ENCODE assay signal across 1 cellular context in the genomic region with DNA sequence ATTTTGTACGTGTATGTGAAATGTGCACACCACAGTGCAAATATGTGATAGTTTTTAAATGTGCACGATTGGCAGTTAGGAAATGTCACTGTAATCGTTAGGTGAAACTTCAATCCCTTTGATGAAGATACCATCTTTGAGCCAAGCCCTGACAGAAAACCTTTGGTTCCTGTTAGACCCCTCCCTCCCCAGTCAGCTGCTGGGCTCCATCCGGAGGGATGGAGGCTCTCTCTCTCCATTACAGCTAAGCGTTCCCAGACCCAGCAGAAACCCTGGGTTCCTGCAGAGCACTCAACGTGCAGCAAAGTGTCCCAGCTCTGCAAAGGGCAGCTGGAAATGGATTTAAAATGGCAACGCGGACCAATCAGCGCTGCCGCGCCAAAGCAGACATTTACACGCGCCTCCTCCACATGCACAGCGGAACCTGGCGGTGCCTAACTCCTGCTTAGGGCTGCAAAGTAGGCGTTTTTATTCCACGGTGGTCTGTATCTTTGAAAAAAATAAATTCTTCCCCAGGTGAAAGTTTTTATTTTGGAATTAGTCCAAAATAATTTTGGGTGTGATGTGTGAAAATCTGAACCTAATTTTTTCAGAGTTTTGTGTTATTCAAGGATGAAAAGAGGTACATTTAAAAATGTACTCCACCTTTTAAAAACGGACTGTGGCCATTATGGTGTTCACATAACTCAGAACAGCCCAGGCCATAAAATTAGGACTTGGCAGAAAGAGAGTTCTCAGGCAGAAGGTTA.
TF ChIP-seq lines count a peak whose summit lies in the region.

No MANE protein-coding gene starts in this region.

TF ChIP-seq in HepG2, 621 proteins besides CTCF, POLR2A, EP300 and RAD21 (continued from another document):
- TF ChIP-seq, protein P1, sequence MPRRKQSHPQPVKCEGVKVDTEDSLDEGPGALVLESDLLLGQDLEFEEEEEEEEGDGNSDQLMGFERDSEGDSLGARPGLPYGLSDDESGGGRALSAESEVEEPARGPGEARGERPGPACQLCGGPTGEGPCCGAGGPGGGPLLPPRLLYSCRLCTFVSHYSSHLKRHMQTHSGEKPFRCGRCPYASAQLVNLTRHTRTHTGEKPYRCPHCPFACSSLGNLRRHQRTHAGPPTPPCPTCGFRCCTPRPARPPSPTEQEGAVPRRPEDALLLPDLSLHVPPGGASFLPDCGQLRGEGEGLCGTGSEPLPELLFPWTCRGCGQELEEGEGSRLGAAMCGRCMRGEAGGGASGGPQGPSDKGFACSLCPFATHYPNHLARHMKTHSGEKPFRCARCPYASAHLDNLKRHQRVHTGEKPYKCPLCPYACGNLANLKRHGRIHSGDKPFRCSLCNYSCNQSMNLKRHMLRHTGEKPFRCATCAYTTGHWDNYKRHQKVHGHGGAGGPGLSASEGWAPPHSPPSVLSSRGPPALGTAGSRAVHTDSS (CRISPR knock-in tag; conservative IDR thresholded peaks at IDR 0.05), result no peak
